ENCODE assay signal across 1 cellular context in genomic region chr12:104137175-104137901, GRCh38.
TF ChIP-seq lines count a peak whose summit lies in the region.

No MANE protein-coding gene starts in this region.

TF ChIP-seq in GM12878, 131 proteins besides CTCF, POLR2A, EP300 and RAD21 (continued from another document and continues in another):
- TF ChIP-seq IRF5 (IDR thresholded peaks at IDR 0.05; ENCODE audit: borderline replicate concordance) (no peak), NBN (IDR thresholded peaks at IDR 0.05) (no peak), FOS (IDR thresholded peaks at IDR 0.05; ENCODE audit: borderline replicate concordance, extremely low read depth, insufficient read length) (no peak), ZNF687 (IDR thresholded peaks at IDR 0.05) (no peak), POLR2AphosphoS5 (IDR thresholded peaks at IDR 0.05; ENCODE audit: low read length) (peak; percentile 27; the same call in 1 of the 2 replicates), MTA3 (IDR thresholded peaks at IDR 0.05; ENCODE audit: borderline replicate concordance, low read length) (no peak), GABPA (IDR thresholded peaks at IDR 0.05; ENCODE audit: low read depth) (no peak), ZNF207 (IDR thresholded peaks at IDR 0.05; ENCODE audit: borderline replicate concordance) (no peak), ESRRA (IDR thresholded peaks at IDR 0.05; ENCODE audit: low read length) (no peak), HDGF (IDR thresholded peaks at IDR 0.05) (no peak), NR2C1 (IDR thresholded peaks at IDR 0.05) (no peak), NFXL1 (IDR thresholded peaks at IDR 0.05; ENCODE audit: borderline replicate concordance) (no peak), JUND (IDR thresholded peaks at IDR 0.05; ENCODE audit: low read depth, low read length) (no peak), HDAC2 (IDR thresholded peaks at IDR 0.05) (no peak), ZNF217 (IDR thresholded peaks at IDR 0.05) (no peak), HDAC6 (IDR thresholded peaks at IDR 0.05; ENCODE audit: unreplicated experiment) (no peak), IRF4 (IDR thresholded peaks at IDR 0.05; ENCODE audit: low read depth, low read length) (no peak), PKNOX1 (IDR thresholded peaks at IDR 0.05) (no peak), TBL1XR1 (IDR thresholded peaks at IDR 0.05; ENCODE audit: low read depth, low read length) (no peak), EED (IDR thresholded peaks at IDR 0.05; ENCODE audit: low read depth) (no peak), STAT1 (conservative IDR thresholded peaks at IDR 0.05) (no peak), SIX5 (IDR thresholded peaks at IDR 0.05; ENCODE audit: low read depth, low read length, severe bottlenecking) (no peak), CBX3 (IDR thresholded peaks at IDR 0.05; ENCODE audit: borderline replicate concordance, low read depth) (no peak), RCOR1 (conservative IDR thresholded peaks at IDR 0.05; ENCODE audit: low read depth, low read length) (no peak), CHD2 (IDR thresholded peaks at IDR 0.05; ENCODE audit: borderline replicate concordance, low read depth, low read length) (no peak), BMI1 (IDR thresholded peaks at IDR 0.05; ENCODE audit: borderline replicate concordance) (no peak), KAT2A (conservative IDR thresholded peaks at IDR 0.05; ENCODE audit: control insufficient read depth, low read depth, low read length) (no peak), IKZF2 (IDR thresholded peaks at IDR 0.05) (0 out of 4 replicates have a peak, but pooled peaks of 1 of the 2 experiments have one; percentile 17), CREB1 (IDR thresholded peaks at IDR 0.05; ENCODE audit: low read depth) (no peak), KDM1A (IDR thresholded peaks at IDR 0.05; ENCODE audit: borderline replicate concordance) (no peak), ZNF592 (IDR thresholded peaks at IDR 0.05) (no peak), YBX1 (IDR thresholded peaks at IDR 0.05) (no peak), EGR1 (IDR thresholded peaks at IDR 0.05; ENCODE audit: borderline replicate concordance in 1 of 2, low read depth in 2 of 2, low read length in 2 of 2) (no peak), DPF2 (IDR thresholded peaks at IDR 0.05) (0 out of 2 replicates have a peak, but pooled peaks have one; percentile 24), SKIL (IDR thresholded peaks at IDR 0.05; ENCODE audit: low read depth, poor library complexity, severe bottlenecking) (no peak), SMARCA5 (IDR thresholded peaks at IDR 0.05) (peak; percentile 42; the same call in 1 of the 2 replicates), ZSCAN29 (IDR thresholded peaks at IDR 0.05) (no peak)
- TF ChIP-seq, protein P1, sequence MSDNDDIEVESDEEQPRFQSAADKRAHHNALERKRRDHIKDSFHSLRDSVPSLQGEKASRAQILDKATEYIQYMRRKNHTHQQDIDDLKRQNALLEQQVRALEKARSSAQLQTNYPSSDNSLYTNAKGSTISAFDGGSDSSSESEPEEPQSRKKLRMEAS (IDR thresholded peaks at IDR 0.05; ENCODE audit: low read depth, low read length) = no peak
- TF ChIP-seq, protein P2, sequence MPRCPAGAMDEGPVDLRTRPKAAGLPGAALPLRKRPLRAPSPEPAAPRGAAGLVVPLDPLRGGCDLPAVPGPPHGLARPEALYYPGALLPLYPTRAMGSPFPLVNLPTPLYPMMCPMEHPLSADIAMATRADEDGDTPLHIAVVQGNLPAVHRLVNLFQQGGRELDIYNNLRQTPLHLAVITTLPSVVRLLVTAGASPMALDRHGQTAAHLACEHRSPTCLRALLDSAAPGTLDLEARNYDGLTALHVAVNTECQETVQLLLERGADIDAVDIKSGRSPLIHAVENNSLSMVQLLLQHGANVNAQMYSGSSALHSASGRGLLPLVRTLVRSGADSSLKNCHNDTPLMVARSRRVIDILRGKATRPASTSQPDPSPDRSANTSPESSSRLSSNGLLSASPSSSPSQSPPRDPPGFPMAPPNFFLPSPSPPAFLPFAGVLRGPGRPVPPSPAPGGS (IDR thresholded peaks at IDR 0.05; ENCODE audit: borderline replicate concordance, insufficient read depth, low read depth, low read length, poor library complexity, severe bottlenecking) = no peak
- TF ChIP-seq, protein P3, sequence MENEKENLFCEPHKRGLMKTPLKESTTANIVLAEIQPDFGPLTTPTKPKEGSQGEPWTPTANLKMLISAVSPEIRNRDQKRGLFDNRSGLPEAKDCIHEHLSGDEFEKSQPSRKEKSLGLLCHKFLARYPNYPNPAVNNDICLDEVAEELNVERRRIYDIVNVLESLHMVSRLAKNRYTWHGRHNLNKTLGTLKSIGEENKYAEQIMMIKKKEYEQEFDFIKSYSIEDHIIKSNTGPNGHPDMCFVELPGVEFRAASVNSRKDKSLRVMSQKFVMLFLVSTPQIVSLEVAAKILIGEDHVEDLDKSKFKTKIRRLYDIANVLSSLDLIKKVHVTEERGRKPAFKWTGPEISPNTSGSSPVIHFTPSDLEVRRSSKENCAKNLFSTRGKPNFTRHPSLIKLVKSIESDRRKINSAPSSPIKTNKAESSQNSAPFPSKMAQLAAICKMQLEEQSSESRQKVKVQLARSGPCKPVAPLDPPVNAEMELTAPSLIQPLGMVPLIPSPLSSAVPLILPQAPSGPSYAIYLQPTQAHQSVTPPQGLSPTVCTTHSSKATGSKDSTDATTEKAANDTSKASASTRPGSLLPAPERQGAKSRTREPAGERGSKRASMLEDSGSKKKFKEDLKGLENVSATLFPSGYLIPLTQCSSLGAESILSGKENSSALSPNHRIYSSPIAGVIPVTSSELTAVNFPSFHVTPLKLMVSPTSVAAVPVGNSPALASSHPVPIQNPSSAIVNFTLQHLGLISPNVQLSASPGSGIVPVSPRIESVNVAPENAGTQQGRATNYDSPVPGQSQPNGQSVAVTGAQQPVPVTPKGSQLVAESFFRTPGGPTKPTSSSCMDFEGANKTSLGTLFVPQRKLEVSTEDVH (IDR thresholded peaks at IDR 0.05; ENCODE audit: low read depth, partially characterized antibody) = no peak
- TF ChIP-seq, protein P4, sequence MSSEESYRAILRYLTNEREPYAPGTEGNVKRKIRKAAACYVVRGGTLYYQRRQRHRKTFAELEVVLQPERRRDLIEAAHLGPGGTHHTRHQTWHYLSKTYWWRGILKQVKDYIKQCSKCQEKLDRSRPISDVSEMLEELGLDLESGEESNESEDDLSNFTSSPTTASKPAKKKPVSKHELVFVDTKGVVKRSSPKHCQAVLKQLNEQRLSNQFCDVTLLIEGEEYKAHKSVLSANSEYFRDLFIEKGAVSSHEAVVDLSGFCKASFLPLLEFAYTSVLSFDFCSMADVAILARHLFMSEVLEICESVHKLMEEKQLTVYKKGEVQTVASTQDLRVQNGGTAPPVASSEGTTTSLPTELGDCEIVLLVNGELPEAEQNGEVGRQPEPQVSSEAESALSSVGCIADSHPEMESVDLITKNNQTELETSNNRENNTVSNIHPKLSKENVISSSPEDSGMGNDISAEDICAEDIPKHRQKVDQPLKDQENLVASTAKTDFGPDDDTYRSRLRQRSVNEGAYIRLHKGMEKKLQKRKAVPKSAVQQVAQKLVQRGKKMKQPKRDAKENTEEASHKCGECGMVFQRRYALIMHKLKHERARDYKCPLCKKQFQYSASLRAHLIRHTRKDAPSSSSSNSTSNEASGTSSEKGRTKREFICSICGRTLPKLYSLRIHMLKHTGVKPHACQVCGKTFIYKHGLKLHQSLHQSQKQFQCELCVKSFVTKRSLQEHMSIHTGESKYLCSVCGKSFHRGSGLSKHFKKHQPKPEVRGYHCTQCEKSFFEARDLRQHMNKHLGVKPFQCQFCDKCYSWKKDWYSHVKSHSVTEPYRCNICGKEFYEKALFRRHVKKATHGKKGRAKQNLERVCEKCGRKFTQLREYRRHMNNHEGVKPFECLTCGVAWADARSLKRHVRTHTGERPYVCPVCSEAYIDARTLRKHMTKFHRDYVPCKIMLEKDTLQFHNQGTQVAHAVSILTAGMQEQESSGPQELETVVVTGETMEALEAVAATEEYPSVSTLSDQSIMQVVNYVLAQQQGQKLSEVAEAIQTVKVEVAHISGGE (CRISPR knock-in tag; IDR thresholded peaks at IDR 0.05) = no peak
